Comparison of ENCODE assay signal across 15 cellular contexts in genomic region chr6:168834188-168834587, GRCh38.
A peak's percentile ranks its signal among the peaks of the same experiment; 100 is the strongest.
DNase-seq lines count a peak whose midpoint lies in the region; ATAC-seq and TF ChIP-seq lines count a peak whose summit lies in the region.
"Had no signal": no experiment of that assay in that cellular context is flagged by ENCODE, and none has a peak within 500 bp of the region (broad histone marks: within the 10 kb centered on the region; RNA-seq: fewer than 3 reads in every experiment).

No MANE protein-coding gene starts in this region.

- WGBS in esophagus muscularis mucosa: 61% methylated on average over 4 of the region's 6 CpGs
- no CpG with 5 or more reads among the region's 6 CpGs for WGBS in trophoblast cell (ENCODE audit: extremely low coverage, insufficient coverage, insufficient read length)

- no peaks in the 10 kb centered on the region for H3K27me3 ChIP-seq in H7 (ENCODE audit: control insufficient read depth, insufficient read depth, low read length)
- peaks cover 0 to 5% (median 0%) of the 10 kb centered on the region in 4 donors for H3K27me3 ChIP-seq in esophagus muscularis mucosa
- no peaks in the 10 kb centered on the region for H3K27me3 ChIP-seq in trophoblast cell (ENCODE audit: insufficient read depth, low read length)
- H3K27me3 ChIP-seq: BE2C had no signal

- no peak for ATAC-seq in GM18498 (IDR thresholded peaks at IDR 0.05; ENCODE audit: unreplicated experiment)
- ATAC-seq: CD8-positive, alpha-beta T cell; K562 had no signal

- TF ChIP-seq POLR2A in esophagus muscularis mucosa (IDR thresholded peaks at IDR 0.05; ENCODE audit: low read depth): no peak

- H2BK5ac ChIP-seq in trophoblast cell (ENCODE audit: low read depth, low read length, poor library complexity): no peak overlapping the region

- no peaks in the 10 kb centered on the region for H3K9me3 ChIP-seq in esophagus muscularis mucosa
- H3K9me3 ChIP-seq in trophoblast cell (ENCODE audit: insufficient read depth, low read depth, low read length): peaks cover 4% of the 10 kb centered on the region
- H3K9me3 ChIP-seq: BE2C had no signal

- TF ChIP-seq EP300 in esophagus muscularis mucosa (IDR thresholded peaks at IDR 0.05): no peak

- H3K4me2 ChIP-seq in trophoblast cell (ENCODE audit: low read length): no peak overlapping the region

- peak overlapping the region; percentile 44 for H2BK12ac ChIP-seq in trophoblast cell (ENCODE audit: low read length)

- no peak overlapping the region for H3K4me3 ChIP-seq in H7 (ENCODE audit: insufficient read depth, low read depth, low read length)
- no peak overlapping the region for H3K4me3 ChIP-seq in esophagus muscularis mucosa
- H3K4me3 ChIP-seq in trophoblast cell (ENCODE audit: low read depth, low read length): no peak overlapping the region
- H3K4me3 ChIP-seq: K562 had no signal

- no peak overlapping the region for H3K27ac Mint-ChIP-seq in glutamatergic neuron (ENCODE audit: unreplicated experiment)
- H3K27ac Mint-ChIP-seq: CD14-positive monocyte; CD8-positive, alpha-beta T cell had no signal

- H3K4me3 Mint-ChIP-seq in glutamatergic neuron (ENCODE audit: unreplicated experiment): no peak overlapping the region
- H3K4me3 Mint-ChIP-seq: CD14-positive monocyte; CD8-positive, alpha-beta T cell had no signal

- H3K27me3 Mint-ChIP-seq in glutamatergic neuron (ENCODE audit: unreplicated experiment): peaks cover 4% of the 10 kb centered on the region

- peak overlapping the region; percentile 30; the same call in 1 of the 2 replicates for H3K27ac ChIP-seq in C4-2B
- no peak overlapping the region for H3K27ac ChIP-seq in esophagus muscularis mucosa (replicated peaks in 1 of 4)
- no peak overlapping the region for H3K27ac ChIP-seq in trophoblast cell (ENCODE audit: low read depth, low read length)

- H3K79me1 ChIP-seq in trophoblast cell (ENCODE audit: low read length): no peaks in the 10 kb centered on the region

- H2AK5ac ChIP-seq in trophoblast cell (ENCODE audit: low read length): no peak overlapping the region

- no peak overlapping the region for H3K9ac ChIP-seq in trophoblast cell (ENCODE audit: low read length)

- no peak overlapping the region for H2BK120ac ChIP-seq in trophoblast cell (ENCODE audit: insufficient read depth, low read length, poor library complexity)

- no peak for TF ChIP-seq CTCF in C4-2B (conservative IDR thresholded peaks at IDR 0.05)
- TF ChIP-seq CTCF in esophagus muscularis mucosa (IDR thresholded peaks at IDR 0.05): no peak
- TF ChIP-seq CTCF in glutamatergic neuron (IDR thresholded peaks at IDR 0.05; ENCODE audit: partially characterized antibody, unreplicated experiment): no peak

- intact Hi-C loops in esophagus muscularis mucosa (cut with DNase I): no loop called here

- no peak overlapping the region for H2AFZ ChIP-seq in trophoblast cell (ENCODE audit: insufficient read depth, low read length, poor library complexity)

- H3K9me3 Mint-ChIP-seq in glutamatergic neuron (ENCODE audit: unreplicated experiment): peaks cover 6% of the 10 kb centered on the region
- H3K9me3 Mint-ChIP-seq: CD8-positive, alpha-beta T cell had no signal

- H3K36me3 Mint-ChIP-seq in glutamatergic neuron (ENCODE audit: unreplicated experiment): no peaks in the 10 kb centered on the region
- H3K36me3 Mint-ChIP-seq: CD14-positive monocyte; CD8-positive, alpha-beta T cell had no signal

- H3K79me2 ChIP-seq in trophoblast cell (ENCODE audit: control insufficient read depth, insufficient read depth, low read length, poor library complexity): no peaks in the 10 kb centered on the region

- no peak overlapping the region for H3K23ac ChIP-seq in trophoblast cell (ENCODE audit: low read length)

- H3K4me1 Mint-ChIP-seq in glutamatergic neuron (ENCODE audit: low read depth, unreplicated experiment): peaks cover 17% of the 10 kb centered on the region
- H3K4me1 Mint-ChIP-seq: CD14-positive monocyte had no signal

- no peak overlapping the region for H3K4ac ChIP-seq in trophoblast cell (ENCODE audit: low read depth, low read length)

- DNase-seq in H7 (peak; percentile 39), esophagus muscularis mucosa (ENCODE audit: extremely low spot score) (peak; percentile 72), trophoblast cell (no peak), glutamatergic neuron (no peak), AML-193 (lab: John Stamatoyannopoulos, UW) (no peak)
- DNase-seq: ACHN; BE2C; CD8-positive, alpha-beta T cell; COR-L47; DMS79; Karpas-422 had no signal

- peak overlapping the region; percentile 31 for H4K8ac ChIP-seq in trophoblast cell (ENCODE audit: low read depth, low read length)

- no peak overlapping the region for H3K14ac ChIP-seq in trophoblast cell (ENCODE audit: low read length)

- H4K12ac ChIP-seq in trophoblast cell (ENCODE audit: low read depth, low read length): no peak overlapping the region

- no peak overlapping the region for H4K91ac ChIP-seq in trophoblast cell (ENCODE audit: low read depth, low read length)

- H3K36me3 ChIP-seq in H7 (replicated peaks; ENCODE audit: control insufficient read depth, insufficient read depth, low read length) (no peaks in the 10 kb centered on the region), esophagus muscularis mucosa (no peaks in the 10 kb centered on the region), trophoblast cell (ENCODE audit: control insufficient read depth in 1 of 2, insufficient read depth in 2 of 2, low read length in 2 of 2) (no peaks in the 10 kb centered on the region)
- H3K36me3 ChIP-seq: BE2C had no signal

- H3K18ac ChIP-seq in trophoblast cell (ENCODE audit: low read length): no peak overlapping the region

- H3K4me1 ChIP-seq in esophagus muscularis mucosa (no peaks in the 10 kb centered on the region), trophoblast cell (ENCODE audit: control insufficient read depth in 1 of 2, insufficient read depth in 2 of 2, low read length in 2 of 2) (no peaks in the 10 kb centered on the region)
- H3K4me1 ChIP-seq: BE2C had no signal

Comparison
In these comparisons a context has a peak if more than half of its experiments do, and no peak if none do; other contexts are left out.
1. DNase-seq: peak in H7 (single experiment) and esophagus muscularis mucosa (single experiment); none in trophoblast cell (0 of 2), glutamatergic neuron (single experiment) and AML-193 (0 of 2).